1 cellular context compared by ENCODE assay signal in genomic region chr2:79585701-79586428, GRCh38.
TF ChIP-seq lines count a peak whose summit lies in the region.

No MANE protein-coding gene starts in this region.

TF ChIP-seq in A549, 52 proteins besides CTCF, POLR2A, EP300 and RAD21 (continued from another document):
- no peak for TF ChIP-seq MAX (IDR thresholded peaks at IDR 0.05)
- TF ChIP-seq NPAS2 (CRISPR knock-in tag; IDR thresholded peaks at IDR 0.05; ENCODE audit: borderline replicate concordance), result no peak
- no peak for TF ChIP-seq GATA3 (IDR thresholded peaks at IDR 0.05; ENCODE audit: borderline replicate concordance)
- no peak for TF ChIP-seq CBX2 (IDR thresholded peaks at IDR 0.05; ENCODE audit: borderline replicate concordance, low read depth)
- no peak for TF ChIP-seq HES2 (IDR thresholded peaks at IDR 0.05)
- no peak for TF ChIP-seq POLR2AphosphoS2 (conservative IDR thresholded peaks at IDR 0.05; ENCODE audit: low read length)
